In the genomic region with DNA sequence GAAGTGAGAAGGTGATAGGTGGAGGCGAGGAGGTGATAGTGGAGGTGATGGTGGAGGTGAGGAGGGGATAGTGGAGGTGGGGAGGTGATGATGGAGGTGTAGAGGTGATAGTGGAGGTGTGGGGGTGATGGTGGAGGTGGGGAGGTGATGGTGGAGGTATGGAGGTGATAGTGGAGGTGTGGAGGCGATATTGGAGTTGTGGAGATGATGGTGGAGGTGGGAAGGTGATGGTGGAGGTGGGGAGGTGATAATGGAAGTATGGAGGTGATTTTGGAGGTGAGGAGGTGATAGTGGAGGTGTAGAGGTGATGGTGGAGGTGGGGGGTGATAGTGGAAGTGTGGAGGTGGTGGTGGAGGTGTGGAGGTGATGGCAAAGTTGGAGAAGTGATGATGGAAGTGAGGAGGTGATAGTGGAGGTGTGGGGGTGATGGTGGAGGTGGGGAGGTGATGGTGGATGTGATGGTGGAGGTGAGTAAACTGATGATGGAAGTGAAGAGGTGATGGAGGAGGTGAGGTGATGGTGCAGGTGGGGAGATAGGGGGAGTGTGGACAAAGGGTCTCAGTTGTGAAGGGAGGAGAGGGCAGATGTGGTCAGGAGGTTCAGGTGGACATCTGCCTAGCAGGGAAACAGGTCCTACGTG, we compare ENCODE assay signal across 15 cellular contexts. TPM values are rescaled to one million over a fixed set of nuclear protein-coding genes. Genes with fewer than 3 reads are reported as not detected.
DNase-seq lines count a peak whose midpoint lies in the region; ATAC-seq, FAIRE-seq and TF ChIP-seq lines count a peak whose summit lies in the region.
"Had no signal": no experiment of that assay in that cellular context is flagged by ENCODE, and none has a peak within 500 bp of the region (broad histone marks: within the 10 kb centered on the region; RNA-seq: fewer than 3 reads in every experiment).

No MANE protein-coding gene starts in this region.

- peak; percentile 10 for DNase-seq in GM13976 (ENCODE audit: low spot score)
- DNase-seq in coronary artery (ENCODE audit: low spot score) = peak; percentile 49
- no peak for DNase-seq in HepG2 (ENCODE audit: low spot score)
- DNase-seq in stimulated activated CD4-positive, alpha-beta T cell treated with anti-CD3 and anti-CD28 coated beads, Interleukin-12 subunit alpha, Interleukin-12 subunit beta, amount 100 ng/mL, for 4 hours = no peak
- DNase-seq in occipital lobe (lab: John Stamatoyannopoulos, UW) = no peak
- DNase-seq in suprapubic skin (ENCODE audit: low spot score in 2 of 2) = no peak
- no peak for DNase-seq in activated CD4-positive, alpha-beta T cell treated with anti-CD3 and anti-CD28 coated beads, Interleukin-2, amount 50 U/mL, for 48 hours
- DNase-seq: C1 segment of cervical spinal cord; Calu3; CD4-positive, alpha-beta T cell; DMS79 had no signal

- no peaks in the 10 kb centered on the region for H4K20me1 ChIP-seq in HepG2 (ENCODE audit: insufficient read depth, low read length)

- TF ChIP-seq POLR2A in HepG2 (IDR thresholded peaks at IDR 0.05; ENCODE audit: insufficient read depth in 1 of 2, low read depth in 2 of 2, low read length in 2 of 2) (no peak), suprapubic skin (IDR thresholded peaks at IDR 0.05) (no peak)

- H3K9me3 ChIP-seq in HepG2 (ENCODE audit: low read length) = no peaks in the 10 kb centered on the region
- H3K9me3 ChIP-seq in suprapubic skin = peaks cover 18% of the 10 kb centered on the region

- no peaks in the 10 kb centered on the region for H3K27me3 ChIP-seq in HepG2 (ENCODE audit: control insufficient read depth in 1 of 2, insufficient read depth in 2 of 2, low read length in 2 of 2)
- no peaks in the 10 kb centered on the region for H3K27me3 ChIP-seq in suprapubic skin

- H2AFZ ChIP-seq in HepG2 (ENCODE audit: low read length) = no peak overlapping the region

- no peak overlapping the region for H3K9ac ChIP-seq in HepG2 (ENCODE audit: insufficient read depth, low read depth, low read length)

- in situ Hi-C loops in GM13976 (cut with MboI; ENCODE audit: low sequenced_read_pairs, unreplicated experiment) = no loop called here
- in situ Hi-C loops in HepG2 (cut with HindIII; ENCODE audit: extremely low pct_ligation_motif_present, low pct_unique_long_range_greater_than_20kb) = no loop called here

- CTCF ChIA-PET in HepG2 (lab: Yijun Ruan, JAX; ENCODE audit: low intra/inter-chr PET ratio, low total read pairs) = no interaction called here

- H3K27ac ChIP-seq in coronary artery = no peak overlapping the region
- no peak overlapping the region for H3K27ac ChIP-seq in HepG2 (ENCODE audit: extremely low read length, insufficient read depth, low read length)
- no peak overlapping the region for H3K27ac ChIP-seq in suprapubic skin

- POLR2A ChIA-PET in HepG2 (lab: Yijun Ruan, JAX) = no interaction called here

- FAIRE-seq in HepG2 (lab: Jason Lieb, UNC) = no peak
- FAIRE-seq: A204.1, GM12878, H54 had no signal

- H3K4me2 ChIP-seq in HepG2 (ENCODE audit: low read depth, low read length) = no peak overlapping the region

- intact Hi-C loops in HepG2 (cut with micrococcal nuclease; ENCODE audit: unreplicated experiment) = no loop called here

- H3K4me1 ChIP-seq in HepG2 (ENCODE audit: insufficient read depth, low read length) = no peaks in the 10 kb centered on the region
- H3K4me1 ChIP-seq in suprapubic skin = no peaks in the 10 kb centered on the region

- TF ChIP-seq CTCF in GM13976 (IDR thresholded peaks at IDR 0.05; ENCODE audit: borderline replicate concordance, control extremely low read depth, extremely low read depth, insufficient read depth, missing control alignments) (no peak), coronary artery (IDR thresholded peaks at IDR 0.05) (no peak), HepG2 (CRISPR knock-in tag; IDR thresholded peaks at IDR 0.05) (no peak), suprapubic skin (IDR thresholded peaks at IDR 0.05) (no peak)

- no peaks in the 10 kb centered on the region for H3K79me2 ChIP-seq in HepG2 (ENCODE audit: insufficient read depth, low read length)

- H3K36me3 ChIP-seq in HepG2 (replicated peaks in 1 of 2; ENCODE audit: control insufficient read depth in 1 of 2, insufficient read depth in 2 of 2, low read length in 2 of 2) (no peaks in the 10 kb centered on the region), suprapubic skin (no peaks in the 10 kb centered on the region)

- no peak for TF ChIP-seq RAD21 in HepG2 (CRISPR knock-in tag; IDR thresholded peaks at IDR 0.05)

- H3K4me3 ChIP-seq in coronary artery (no peak overlapping the region), HepG2 (replicated peaks in 1 of 3; ENCODE audit: insufficient read depth in 1 of 3, low read depth in 2 of 3, low read length in 3 of 3) (no peak overlapping the region), suprapubic skin (no peak overlapping the region)
- H3K4me3 ChIP-seq: GM12878 had no signal

- TF ChIP-seq EP300 in HepG2 (IDR thresholded peaks at IDR 0.05; ENCODE audit: low read depth in 2 of 2, low read length in 2 of 2) (no peak), HepG2 (CRISPR knock-in tag; IDR thresholded peaks at IDR 0.05; ENCODE audit: borderline replicate concordance) (no peak), suprapubic skin (IDR thresholded peaks at IDR 0.05) (no peak)

- no peak for ATAC-seq in HepG2
- ATAC-seq: GM12878, HCT116 had no signal

- BruUV-seq in HepG2 (replicated peaks; lab: Mats Ljungman, UMichigan) = no TSS peak

- WGBS in HepG2 (ENCODE audit: low lambda C conversion rate) = 5% methylated on average over 3 of the region's 3 CpGs
- WGBS in suprapubic skin = 65% methylated on average over 3 of the region's 3 CpGs

TF ChIP-seq in HepG2, 621 proteins besides CTCF, POLR2A, EP300 and RAD21:
- TF ChIP-seq HOXD1 (CRISPR knock-in tag; IDR thresholded peaks at IDR 0.05) (no peak), ZKSCAN5 (CRISPR knock-in tag; IDR thresholded peaks at IDR 0.05) (peak; percentile 86), TCF7L2 (IDR thresholded peaks at IDR 0.05; ENCODE audit: low read depth, low read length) (no peak), MEIS2 (CRISPR knock-in tag; IDR thresholded peaks at IDR 0.05) (no peak)
- TF ChIP-seq, protein P1, sequence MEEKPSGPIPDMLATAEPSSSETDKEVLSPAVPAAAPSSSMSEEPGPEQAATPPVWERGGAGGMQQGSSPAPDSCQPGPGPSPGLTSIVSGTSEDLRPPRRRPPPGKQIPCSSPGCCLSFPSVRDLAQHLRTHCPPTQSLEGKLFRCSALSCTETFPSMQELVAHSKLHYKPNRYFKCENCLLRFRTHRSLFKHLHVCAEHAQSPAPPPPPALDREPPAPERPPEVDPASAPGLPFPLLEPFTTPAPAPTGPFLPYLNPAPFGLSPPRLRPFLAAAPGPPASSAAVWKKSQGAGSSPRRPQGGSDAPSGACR (CRISPR knock-in tag; IDR thresholded peaks at IDR 0.05) = no peak
TF ChIP-seq in HepG2: peak in this region for 1.

RNA-seq across cellular contexts. Expression of a gene that starts 36.6 kb away (rescaled TPM):
- 0.80 and 1.5 TPM in 2 replicates for total RNA-seq in HepG2 (2016; rRNA removed; fragmentation: Illumina TruSeq; extraction: Trizol)
- 0.81 and 1.2 TPM in 2 replicates for total RNA-seq in HepG2 (2016; cell fraction: cytosol; rRNA removed; fragmentation: Illumina TruSeq; extraction: Trizol; ENCODE audit: low read depth)
- 0.76 and 0.89 TPM in 2 replicates for total RNA-seq in HepG2 (2016; cell fraction: insoluble cytoplasmic fraction; rRNA removed; fragmentation: Illumina TruSeq; extraction: Trizol)
- 1.7 and 1.9 TPM in 2 replicates for total RNA-seq in HepG2 (2016; cell fraction: membrane; rRNA removed; fragmentation: Illumina TruSeq; extraction: Trizol)
- total RNA-seq in HepG2 (2016; cell fraction: nucleus; rRNA removed; fragmentation: Illumina TruSeq; extraction: Trizol) = 0.63 and 1.2 TPM in 2 replicates
- 1.0 and 1.2 TPM in 2 replicates for polyA plus RNA-seq in HepG2 (2011; rRNA removed)
- polyA plus RNA-seq in HepG2 (2011; cell fraction: cytosol; rRNA removed) = 1.2 and 1.4 TPM in 2 replicates
- 1.0 TPM in 2 replicates for polyA plus RNA-seq in HepG2 (2011; cell fraction: nucleus; rRNA removed)
- 0.47 and 0.72 TPM in 2 replicates for polyA plus RNA-seq in HepG2 (2012)
- polyA plus RNA-seq in HepG2 (2016; cell fraction: cytosol; fragmentation: Illumina TruSeq; extraction: Trizol; ENCODE audit: low read depth) = 1.3 TPM in 2 replicates
- polyA plus RNA-seq in HepG2 (2016; cell fraction: insoluble cytoplasmic fraction; fragmentation: Illumina TruSeq; extraction: Trizol; ENCODE audit: low read depth) = 0.51 and 0.62 TPM in 2 replicates
- 1.5 and 1.6 TPM in 2 replicates for polyA plus RNA-seq in HepG2 (2016; cell fraction: membrane; fragmentation: Illumina TruSeq; extraction: Trizol; ENCODE audit: low read depth)
- polyA plus RNA-seq in HepG2 (2016; cell fraction: nucleus; fragmentation: Illumina TruSeq; extraction: Trizol; ENCODE audit: insufficient read depth, low read depth) = 0.71 and 1.2 TPM in 2 replicates
- 1.9 TPM in 1 of 2 replicates, not detected in the other for polyA minus RNA-seq in HepG2 (2011; rRNA and poly(A)+ RNA removed; ENCODE audit: low replicate concordance)
- 0.30 and 0.35 TPM in 2 replicates for polyA minus RNA-seq in HepG2 (2011; cell fraction: cytosol; rRNA and poly(A)+ RNA removed)
- polyA minus RNA-seq in HepG2 (2011; cell fraction: nucleus; rRNA and poly(A)+ RNA removed) = 0.64 and 1.6 TPM in 2 replicates
- 226 TPM for total RNA-seq in occipital lobe
- under 1 TPM; 0.15 to 0.72 (median 0.26) TPM for total RNA-seq in suprapubic skin

Comparison
In these comparisons a context has a peak if more than half of its experiments do, and no peak if none do; other contexts are left out.
1. DNase-seq: peak in GM13976 (single experiment) and coronary artery (single experiment); none in HepG2 (single experiment), stimulated activated CD4-positive, alpha-beta T cell treated with anti-CD3 and anti-CD28 coated beads, Interleukin-12 subunit alpha, Interleukin-12 subunit beta, amount 100 ng/mL, for 4 hours (single experiment), occipital lobe (single experiment), suprapubic skin (0 of 2) and activated CD4-positive, alpha-beta T cell treated with anti-CD3 and anti-CD28 coated beads, Interleukin-2, amount 50 U/mL, for 48 hours (0 of 2).
2. RNA of a gene that starts 36.6 kb away (total RNA-seq): 226 TPM in occipital lobe (single experiment); 0.63 to 1.9 TPM in HepG2 and 0.15 to 0.72 TPM in suprapubic skin; every median in the first group is over 10 times any median in the second.